8 cellular contexts compared by ENCODE assay signal in genomic region chr12:11228268-11228879, GRCh38. TPM values are rescaled to one million over a fixed set of nuclear protein-coding genes. Genes with fewer than 3 reads are reported as not detected.
DNase-seq lines count a peak whose midpoint lies in the region; ATAC-seq, FAIRE-seq and TF ChIP-seq lines count a peak whose summit lies in the region.

No MANE protein-coding gene starts in this region.

- H2BK5ac ChIP-seq in H1 (ENCODE audit: low read depth, low read length), result no peak overlapping the region

- CTCF ChIA-PET in CD4-positive, alpha-beta memory T cell (lab: Charles Lee; ENCODE audit: partially characterized antibody), result interaction anchor here (0.7 to 3.4 kb wide), 3 partner anchors 259 to 454 kb away, joined by 3 to 33 read pairs (median 3); no protein-coding TSS in a partner anchor
- CTCF ChIA-PET in H1 (lab: Charles Lee; ENCODE audit: partially characterized antibody), result interaction anchor here (0.6 to 10.9 kb wide), 20 partner anchors 10 to 457 kb away, joined by 3 to 230 read pairs (median 4); no protein-coding TSS in a partner anchor

- H3K4me2 ChIP-seq in H1 (ENCODE audit: insufficient read depth in 1 of 2, low read depth in 2 of 2, low read length in 2 of 2), result no peak overlapping the region

- H3K4me3 Mint-ChIP-seq in CD4-positive, alpha-beta memory T cell, result no peak overlapping the region
- H3K4me3 Mint-ChIP-seq in nephron, result no peak overlapping the region

- no peak overlapping the region for H3K4me3 ChIP-seq in CD4-positive, alpha-beta memory T cell (ENCODE audit: low read length in 2 of 2)
- no peak overlapping the region for H3K4me3 ChIP-seq in Jurkat, Clone E6-1 (ENCODE audit: low read length)
- H3K4me3 ChIP-seq in H1 (ENCODE audit: extremely low read depth in 1 of 4, insufficient read depth in 2 of 4, low read depth in 3 of 4, low read length in 4 of 4), result no peak overlapping the region

- peak; percentile 7 to 37 (median 17) for DNase-seq in CD4-positive, alpha-beta memory T cell
- DNase-seq in Jurkat, Clone E6-1 (ENCODE audit: low read depth, low spot score), result peak; percentile 53
- DNase-seq in SK-N-DZ (ENCODE audit: low spot score) (peak; percentile 53), H1 (ENCODE audit: low read depth in 1 of 2, low spot score in 2 of 2) (peak; percentile 56 to 75), hippocampal formation (lab: John Stamatoyannopoulos, UW) (no peak)

- H4K91ac ChIP-seq in H1 (replicated peaks; ENCODE audit: insufficient read length, low read length), result no peak overlapping the region

- H3K23me2 ChIP-seq in H1 (ENCODE audit: low read depth, low read length), result no peaks in the 10 kb centered on the region

- H2AK5ac ChIP-seq in H1 (ENCODE audit: low read depth, low read length), result no peak overlapping the region

- peak; percentile 85 for ATAC-seq in GM18868 (IDR thresholded peaks at IDR 0.05; ENCODE audit: unreplicated experiment)
- ATAC-seq in GM21737 (IDR thresholded peaks at IDR 0.05; ENCODE audit: unreplicated experiment), result no peak

- no peak overlapping the region for H3K4ac ChIP-seq in H1 (replicated peaks; ENCODE audit: insufficient read length, low read depth, low read length)

- no peak overlapping the region for H3K27ac Mint-ChIP-seq in CD4-positive, alpha-beta memory T cell
- no peak overlapping the region for H3K27ac Mint-ChIP-seq in nephron

- H3K27me3 ChIP-seq in CD4-positive, alpha-beta memory T cell (ENCODE audit: insufficient read depth, low read length), result no peaks in the 10 kb centered on the region
- no peaks in the 10 kb centered on the region for H3K27me3 ChIP-seq in H1 (replicated peaks in 1 of 4; ENCODE audit: control insufficient read depth in 3 of 4, extremely low read depth in 1 of 4, insufficient read depth in 3 of 4, low read length in 3 of 4)

- no peak overlapping the region for H2BK12ac ChIP-seq in H1 (ENCODE audit: low read depth, low read length)

- no peak overlapping the region for H4K8ac ChIP-seq in H1 (ENCODE audit: extremely low read depth, insufficient read depth, low read length)

- H2BK20ac ChIP-seq in H1 (ENCODE audit: low read length), result no peak overlapping the region

- no peak for TF ChIP-seq EP300 in H1 (IDR thresholded peaks at IDR 0.05; ENCODE audit: borderline replicate concordance in 1 of 2, low read depth in 2 of 2, low read length in 2 of 2)

- no peak overlapping the region for H3K18ac ChIP-seq in H1 (ENCODE audit: extremely low read depth, low read length)

- no peak for TF ChIP-seq POLR2A in H1 (IDR thresholded peaks at IDR 0.05; ENCODE audit: control extremely low read depth in 1 of 2, low read depth in 2 of 2, low read length in 2 of 2)

- H3K9me3 Mint-ChIP-seq in CD4-positive, alpha-beta memory T cell, result no peaks in the 10 kb centered on the region
- H3K9me3 Mint-ChIP-seq in nephron, result no peaks in the 10 kb centered on the region

- H4K5ac ChIP-seq in H1 (ENCODE audit: insufficient read length, low read depth, low read length), result no peak overlapping the region

- peak; percentile 95 to 97 for TF ChIP-seq RAD21 in H1 (IDR thresholded peaks at IDR 0.05 in 1 of 2, conservative IDR thresholded peaks at IDR 0.05 in 1 of 2; ENCODE audit: low read depth in 2 of 2, low read length in 2 of 2)

- no peak overlapping the region for H3K14ac ChIP-seq in H1 (ENCODE audit: insufficient read length)

- no peaks in the 10 kb centered on the region for H3K79me1 ChIP-seq in H1 (ENCODE audit: low read depth, low read length)

- H3K4me1 ChIP-seq in CD4-positive, alpha-beta memory T cell (ENCODE audit: insufficient read depth, low read length), result no peaks in the 10 kb centered on the region
- no peaks in the 10 kb centered on the region for H3K4me1 ChIP-seq in H1 (replicated peaks in 1 of 4; ENCODE audit: control insufficient read depth in 3 of 4, insufficient read depth in 4 of 4, low read length in 3 of 4)

- H3K36me3 Mint-ChIP-seq in CD4-positive, alpha-beta memory T cell, result no peaks in the 10 kb centered on the region
- no peaks in the 10 kb centered on the region for H3K36me3 Mint-ChIP-seq in nephron (ENCODE audit: low read depth)

- WGBS in H1 (ENCODE audit: extremely low coverage in 1 of 2, insufficient coverage in 1 of 2, insufficient read length in 1 of 2, insufficient replicate concordance in 2 of 2, low coverage in 1 of 2, low lambda C conversion rate in 2 of 2, missing lambda C conversion rate in 1 of 2), 2 experiments, result 61% methylated on average over 5 of the region's 5 CpGs; no CpG with 5 or more reads in 1 of the 2 experiments

- POLR2A ChIA-PET in CD4-positive, alpha-beta memory T cell (lab: Charles Lee; ENCODE audit: partially characterized antibody), result no interaction called here
- POLR2A ChIA-PET in H1 (lab: Charles Lee; ENCODE audit: partially characterized antibody), result interaction anchor here (1.3 kb wide), 1 partner anchor 249 kb away, joined by 3 read pairs; no protein-coding TSS in a partner anchor

- FAIRE-seq in H1 (lab: Jason Lieb, UNC), result peak; percentile 99

- no peak overlapping the region for H2AFZ ChIP-seq in H1 (ENCODE audit: low read length)

- no peaks in the 10 kb centered on the region for H3K27me3 Mint-ChIP-seq in CD4-positive, alpha-beta memory T cell
- H3K27me3 Mint-ChIP-seq in nephron (ENCODE audit: low read depth), result no peaks in the 10 kb centered on the region

- H3K4me1 Mint-ChIP-seq in CD4-positive, alpha-beta memory T cell, result no peaks in the 10 kb centered on the region
- H3K4me1 Mint-ChIP-seq in nephron, result no peaks in the 10 kb centered on the region

- TF ChIP-seq CTCF in H1 (IDR thresholded peaks at IDR 0.05; ENCODE audit: control extremely low read depth in 1 of 3, insufficient read depth in 1 of 3, low read depth in 1 of 3, low read length in 3 of 3), result peak; percentile 73 to 95 (median 94)
- peak; percentile 45 to 63 (median 47) for TF ChIP-seq CTCF in nephron (IDR thresholded peaks at IDR 0.05; ENCODE audit: unreplicated experiment in 3 of 3)

- H2BK15ac ChIP-seq in H1 (ENCODE audit: low read length), result no peak overlapping the region

- H3K79me2 ChIP-seq in H1 (ENCODE audit: control insufficient read depth in 1 of 2, insufficient read depth in 2 of 2, low read length in 2 of 2), result no peaks in the 10 kb centered on the region

- no peaks in the 10 kb centered on the region for H4K20me1 ChIP-seq in H1 (replicated peaks in 1 of 2; ENCODE audit: control insufficient read depth in 1 of 2, insufficient read depth in 2 of 2, low read length in 2 of 2)

- intact Hi-C loops in CD4-positive, alpha-beta memory T cell (cut with micrococcal nuclease), result loop anchor here (1.0 kb wide), 1 partner anchor 258 kb away; no protein-coding TSS in a partner anchor

- no peak overlapping the region for H3K27ac ChIP-seq in CD4-positive, alpha-beta memory T cell (ENCODE audit: low read depth, low read length)
- H3K27ac ChIP-seq in H1 (ENCODE audit: low read depth, low read length), result no peak overlapping the region

- H3K23ac ChIP-seq in H1 (ENCODE audit: insufficient read length), result no peak overlapping the region

- H3K9me3 ChIP-seq in CD4-positive, alpha-beta memory T cell (ENCODE audit: control insufficient read depth in 1 of 2, low read length in 2 of 2), result no peaks in the 10 kb centered on the region
- no peaks in the 10 kb centered on the region for H3K9me3 ChIP-seq in H1 (ENCODE audit: insufficient read depth in 2 of 2, low read depth in 1 of 2, low read length in 1 of 2)

- no peak overlapping the region for H2BK120ac ChIP-seq in H1 (replicated peaks; ENCODE audit: low read depth, low read length)

- no peaks in the 10 kb centered on the region for H3K36me3 ChIP-seq in CD4-positive, alpha-beta memory T cell (ENCODE audit: insufficient read depth, low read length)
- no peaks in the 10 kb centered on the region for H3K36me3 ChIP-seq in H1 (ENCODE audit: control insufficient read depth in 2 of 4, insufficient read depth in 4 of 4, low read length in 3 of 4)

- H3K56ac ChIP-seq in H1 (replicated peaks; ENCODE audit: insufficient read length, low read depth, low read length), result no peak overlapping the region

- no peak overlapping the region for H3K9ac ChIP-seq in H1 (replicated peaks in 1 of 4; ENCODE audit: extremely low read depth in 1 of 4, low read depth in 3 of 4, low read length in 3 of 4)

RNA-seq across cellular contexts. Expression of gene PRB3, which starts 41.1 kb away (rescaled TPM):
- not detected for total RNA-seq in CD4-positive, alpha-beta memory T cell
- polyA plus RNA-seq in CD4-positive, alpha-beta memory T cell, result under 1 TPM; 0.17 to 0.66 TPM
- not detected for polyA plus RNA-seq in Jurkat, Clone E6-1 (2012; ENCODE audit: insufficient read depth, insufficient read length)
- not detected in 2 replicates for polyA plus RNA-seq in SK-N-DZ (2014; cell fraction: cytosol; rRNA removed)
- not detected in 2 replicates for polyA plus RNA-seq in SK-N-DZ (2014; cell fraction: nucleus; rRNA removed)
- total RNA-seq in H1 (2021; fragmentation: NEBNext Ultra II Directional; extraction: Animal tissue kit (Norgen Biotek cat#: 25700)), result 0.67 and 0.94 TPM in 2 replicates
- polyA plus RNA-seq in H1 (2011; rRNA removed), result 0.09 and 0.25 TPM in 2 replicates
- 0.25 TPM for polyA plus RNA-seq in H1 (2011; cell fraction: cytosol; rRNA removed)
- 2.0 TPM for polyA plus RNA-seq in H1 (2011; cell fraction: nucleus; rRNA removed)
- 0.86 to 1.4 TPM (median 1.1 TPM) in 4 replicates for polyA plus RNA-seq in H1 (2012, experiment 1 of 2)
- 0.64 TPM for polyA plus RNA-seq in H1 (2012, experiment 2 of 2)
- polyA plus RNA-seq in H1 (2013, experiment 1 of 2), result 1.2 TPM
- 0.81 TPM for polyA plus RNA-seq in H1 (2013, experiment 2 of 2)
- 0.93 TPM in 1 of 2 replicates, not detected in the other for polyA minus RNA-seq in H1 (2011; rRNA and poly(A)+ RNA removed)
- not detected for polyA minus RNA-seq in H1 (2011; cell fraction: cytosol; rRNA and poly(A)+ RNA removed)
- polyA minus RNA-seq in H1 (2011; cell fraction: nucleus; rRNA and poly(A)+ RNA removed), result 0.50 TPM

RNA-seq across cellular contexts. Expression of gene TAS2R42, which starts 41.6 kb away (rescaled TPM):
- not detected for total RNA-seq in CD4-positive, alpha-beta memory T cell
- not detected for polyA plus RNA-seq in CD4-positive, alpha-beta memory T cell
- polyA plus RNA-seq in Jurkat, Clone E6-1 (2012; ENCODE audit: insufficient read depth, insufficient read length), result not detected
- polyA plus RNA-seq in SK-N-DZ (2014; cell fraction: cytosol; rRNA removed), result not detected in 2 replicates
- not detected in 2 replicates for polyA plus RNA-seq in SK-N-DZ (2014; cell fraction: nucleus; rRNA removed)
- total RNA-seq in H1 (2021; fragmentation: NEBNext Ultra II Directional; extraction: Animal tissue kit (Norgen Biotek cat#: 25700)), result not detected in 2 replicates
- not detected in 2 replicates for polyA plus RNA-seq in H1 (2011; rRNA removed)
- not detected for polyA plus RNA-seq in H1 (2011; cell fraction: cytosol; rRNA removed)
- polyA plus RNA-seq in H1 (2011; cell fraction: nucleus; rRNA removed), result not detected
- polyA plus RNA-seq in H1 (2012, experiment 1 of 2), result 0.18 TPM in 1 of 4 replicates, not detected in the others
- not detected for polyA plus RNA-seq in H1 (2012, experiment 2 of 2)
- polyA plus RNA-seq in H1 (2013, experiment 1 of 2), result not detected
- polyA plus RNA-seq in H1 (2013, experiment 2 of 2), result not detected
- 0.19 TPM in 1 of 2 replicates, not detected in the other for polyA minus RNA-seq in H1 (2011; rRNA and poly(A)+ RNA removed)
- polyA minus RNA-seq in H1 (2011; cell fraction: cytosol; rRNA and poly(A)+ RNA removed), result not detected
- not detected for polyA minus RNA-seq in H1 (2011; cell fraction: nucleus; rRNA and poly(A)+ RNA removed)

RNA-seq across cellular contexts. Expression of gene SMIM10L1, which starts 57.4 kb away (rescaled TPM):
- total RNA-seq in CD4-positive, alpha-beta memory T cell, result 10 to 100 TPM; 11.6 to 11.9 TPM
- polyA plus RNA-seq in CD4-positive, alpha-beta memory T cell, result 10 to 100 TPM in 1 of 2 donors, 1 to 10 TPM in 1; 8.0 to 15.2 TPM
- 10.6 TPM for polyA plus RNA-seq in Jurkat, Clone E6-1 (2012; ENCODE audit: insufficient read depth, insufficient read length)
- polyA plus RNA-seq in SK-N-DZ (2014; cell fraction: cytosol; rRNA removed), result 11.0 and 13.0 TPM in 2 replicates
- 8.9 and 9.5 TPM in 2 replicates for polyA plus RNA-seq in SK-N-DZ (2014; cell fraction: nucleus; rRNA removed)
- 14.2 and 15.1 TPM in 2 replicates for total RNA-seq in H1 (2021; fragmentation: NEBNext Ultra II Directional; extraction: Animal tissue kit (Norgen Biotek cat#: 25700))
- 3.7 and 5.4 TPM in 2 replicates for polyA plus RNA-seq in H1 (2011; rRNA removed)
- polyA plus RNA-seq in H1 (2011; cell fraction: cytosol; rRNA removed), result 4.6 TPM
- polyA plus RNA-seq in H1 (2011; cell fraction: nucleus; rRNA removed), result 8.5 TPM
- 5.8 to 7.9 TPM (median 6.5 TPM) in 4 replicates for polyA plus RNA-seq in H1 (2012, experiment 1 of 2)
- 4.0 TPM for polyA plus RNA-seq in H1 (2012, experiment 2 of 2)
- polyA plus RNA-seq in H1 (2013, experiment 1 of 2), result 18.5 TPM
- 17.1 TPM for polyA plus RNA-seq in H1 (2013, experiment 2 of 2)
- 2.1 and 2.4 TPM in 2 replicates for polyA minus RNA-seq in H1 (2011; rRNA and poly(A)+ RNA removed)
- polyA minus RNA-seq in H1 (2011; cell fraction: cytosol; rRNA and poly(A)+ RNA removed), result 4.0 TPM
- 14.3 TPM for polyA minus RNA-seq in H1 (2011; cell fraction: nucleus; rRNA and poly(A)+ RNA removed)

Comparison
In these comparisons a context has a peak if more than half of its experiments do, and no peak if none do; other contexts are left out.
1. DNase-seq: peak in CD4-positive, alpha-beta memory T cell (5 of 5), Jurkat, Clone E6-1 (single experiment), SK-N-DZ (single experiment) and H1 (2 of 2); none in hippocampal formation (0 of 2).